1 cellular context compared by ENCODE assay signal in genomic region chr17:27593232-27593856, GRCh38.
TF ChIP-seq lines count a peak whose summit lies in the region.

No MANE protein-coding gene starts in this region.

TF ChIP-seq in SK-N-SH, 30 proteins besides CTCF, POLR2A, EP300 and RAD21 (continued from another document):
- TF ChIP-seq, protein P1, sequence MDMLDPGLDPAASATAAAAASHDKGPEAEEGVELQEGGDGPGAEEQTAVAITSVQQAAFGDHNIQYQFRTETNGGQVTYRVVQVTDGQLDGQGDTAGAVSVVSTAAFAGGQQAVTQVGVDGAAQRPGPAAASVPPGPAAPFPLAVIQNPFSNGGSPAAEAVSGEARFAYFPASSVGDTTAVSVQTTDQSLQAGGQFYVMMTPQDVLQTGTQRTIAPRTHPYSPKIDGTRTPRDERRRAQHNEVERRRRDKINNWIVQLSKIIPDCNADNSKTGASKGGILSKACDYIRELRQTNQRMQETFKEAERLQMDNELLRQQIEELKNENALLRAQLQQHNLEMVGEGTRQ (IDR thresholded peaks at IDR 0.05; ENCODE audit: borderline replicate concordance, low read depth, low read length): no peak
- TF ChIP-seq TAF1 (IDR thresholded peaks at IDR 0.05; ENCODE audit: borderline replicate concordance, low read depth, low read length) (no peak), SIN3A (IDR thresholded peaks at IDR 0.05; ENCODE audit: borderline replicate concordance, low read depth, low read length) (no peak), MXI1 (IDR thresholded peaks at IDR 0.05; ENCODE audit: low read depth, low read length) (no peak), RXRA (IDR thresholded peaks at IDR 0.05; ENCODE audit: borderline replicate concordance, low read depth) (no peak), USF1 (IDR thresholded peaks at IDR 0.05; ENCODE audit: borderline replicate concordance, low read depth) (no peak), NFIC (IDR thresholded peaks at IDR 0.05; ENCODE audit: borderline replicate concordance) (no peak), TCF12 (IDR thresholded peaks at IDR 0.05) (no peak), FOSL2 (IDR thresholded peaks at IDR 0.05; ENCODE audit: borderline replicate concordance, low read depth) (no peak), MEF2A (IDR thresholded peaks at IDR 0.05; ENCODE audit: borderline replicate concordance, low read depth) (no peak), CHD2 (IDR thresholded peaks at IDR 0.05; ENCODE audit: low read length, partially characterized antibody) (no peak), ELF1 (IDR thresholded peaks at IDR 0.05) (no peak), RCOR1 (IDR thresholded peaks at IDR 0.05; ENCODE audit: low read length) (no peak), POLR2AphosphoS5 (IDR thresholded peaks at IDR 0.05; ENCODE audit: low read depth, low read length) (no peak), NRF1 (IDR thresholded peaks at IDR 0.05; ENCODE audit: low read depth, low read length) (no peak), GATA2 (CRISPR knock-in tag; IDR thresholded peaks at IDR 0.05) (no peak)
- TF ChIP-seq, protein P2, sequence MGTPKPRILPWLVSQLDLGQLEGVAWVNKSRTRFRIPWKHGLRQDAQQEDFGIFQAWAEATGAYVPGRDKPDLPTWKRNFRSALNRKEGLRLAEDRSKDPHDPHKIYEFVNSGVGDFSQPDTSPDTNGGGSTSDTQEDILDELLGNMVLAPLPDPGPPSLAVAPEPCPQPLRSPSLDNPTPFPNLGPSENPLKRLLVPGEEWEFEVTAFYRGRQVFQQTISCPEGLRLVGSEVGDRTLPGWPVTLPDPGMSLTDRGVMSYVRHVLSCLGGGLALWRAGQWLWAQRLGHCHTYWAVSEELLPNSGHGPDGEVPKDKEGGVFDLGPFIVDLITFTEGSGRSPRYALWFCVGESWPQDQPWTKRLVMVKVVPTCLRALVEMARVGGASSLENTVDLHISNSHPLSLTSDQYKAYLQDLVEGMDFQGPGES (IDR thresholded peaks at IDR 0.05; ENCODE audit: low read depth, low read length): no peak
